ENCODE assay signal across 1 cellular context in genomic region chr6:27293436-27294152, GRCh38.
TF ChIP-seq lines count a peak whose summit lies in the region.

No MANE protein-coding gene starts in this region.

TF ChIP-seq in HepG2, 621 proteins besides CTCF, POLR2A, EP300 and RAD21 (continued from another document):
- TF ChIP-seq IKZF5 (CRISPR knock-in tag; IDR thresholded peaks at IDR 0.05) (peak; percentile 57; the same call in 1 of the 2 replicates), SRF (IDR thresholded peaks at IDR 0.05; ENCODE audit: low read depth, low read length) (0 out of 2 replicates have a peak, but pooled peaks have one; percentile 28), DNMT3B (CRISPR knock-in tag; conservative IDR thresholded peaks at IDR 0.05) (0 out of 2 replicates have a peak, but pooled peaks have one; percentile 64), FOSL2 (CRISPR knock-in tag; IDR thresholded peaks at IDR 0.05) (0 out of 2 replicates have a peak, but pooled peaks have one; percentile 16), MAF1 (CRISPR knock-in tag; IDR thresholded peaks at IDR 0.05; ENCODE audit: borderline replicate concordance) (peak; percentile 86; the same call in 1 of the 2 replicates), NFIC (IDR thresholded peaks at IDR 0.05; ENCODE audit: low read length) (0 out of 2 replicates have a peak, but pooled peaks have one; percentile 25), TARDBP (CRISPR knock-in tag; IDR thresholded peaks at IDR 0.05) (0 out of 2 replicates have a peak, but pooled peaks have one; percentile 19), ZBTB25 (CRISPR knock-in tag; IDR thresholded peaks at IDR 0.05) (0 out of 2 replicates have a peak, but pooled peaks have one; percentile 35), SOX5 (CRISPR knock-in tag; IDR thresholded peaks at IDR 0.05; ENCODE audit: borderline replicate concordance) (0 out of 2 replicates have a peak, but pooled peaks have one; percentile 13), ZNF614 (CRISPR knock-in tag; IDR thresholded peaks at IDR 0.05; ENCODE audit: borderline replicate concordance) (0 out of 2 replicates have a peak, but pooled peaks have one; percentile 48), ZNF580 (CRISPR knock-in tag; IDR thresholded peaks at IDR 0.05; ENCODE audit: borderline replicate concordance, low read depth) (no peak), PTBP1 (IDR thresholded peaks at IDR 0.05; ENCODE audit: low read depth, low read length, poor library complexity, severe bottlenecking) (no peak)
